Comparison of ENCODE assay signal across 12 cellular contexts in genomic region chr13:98495627-98496238, GRCh38.
DNase-seq lines count a peak whose midpoint lies in the region; TF ChIP-seq lines count a peak whose summit lies in the region.
"Had no signal": no experiment of that assay in that cellular context is flagged by ENCODE, and none has a peak within 500 bp of the region (broad histone marks: within the 10 kb centered on the region; RNA-seq: fewer than 3 reads in every experiment).

No MANE protein-coding gene starts in this region.

- H3K79me2 ChIP-seq in ACC112 (ENCODE audit: control insufficient read depth, insufficient read depth, low read length, unreplicated experiment), result peaks cover 81% of the 10 kb centered on the region

- intact Hi-C loops in activated T-helper 2 cell treated with anti-CD3 and anti-CD28 coated beads, Interferon-gamma antibody, Interleukin-2, Interleukin-4, amounts not matched to agents 10 μg/mL and 5 μg/mL and 100 μg/mL, durations not matched to agents 14 hours and 24 hours and 36 hours (cut with micrococcal nuclease), result no loop called here

- no peaks in the 10 kb centered on the region for H3K27me3 ChIP-seq in ACC112 (ENCODE audit: insufficient read depth, low read length)
- no peaks in the 10 kb centered on the region for H3K27me3 ChIP-seq in SJSA1 (replicated peaks)
- H3K27me3 ChIP-seq: BLaER1 had no signal

- no peaks in the 10 kb centered on the region for H3K9me3 Mint-ChIP-seq in osteocyte (ENCODE audit: unreplicated experiment)
- H3K9me3 Mint-ChIP-seq in activated T-helper 2 cell treated with anti-CD3 and anti-CD28 coated beads, Interferon-gamma antibody, Interleukin-2, Interleukin-4, amounts not matched to agents 10 μg/mL and 5 μg/mL and 100 μg/mL, durations not matched to agents 14 hours and 24 hours and 36 hours, result no peaks in the 10 kb centered on the region
- H3K9me3 Mint-ChIP-seq: neural crest cell had no signal

- peak overlapping the region; percentile 39 for H2AFZ ChIP-seq in ACC112 (ENCODE audit: low read length, unreplicated experiment)

- H3K4me1 ChIP-seq in ACC112 (ENCODE audit: control insufficient read depth, insufficient read depth, low read length, unreplicated experiment), result peaks cover 21% of the 10 kb centered on the region
- peaks cover 28% of the 10 kb centered on the region for H3K4me1 ChIP-seq in SJSA1 (replicated peaks)

- H3K27ac ChIP-seq in ACC112 (ENCODE audit: low read depth, low read length) (peak overlapping the region; percentile 44), SJSA1 (peak overlapping the region; percentile 1; the same call in 1 of the 2 replicates)
- H3K27ac ChIP-seq: BLaER1 had no signal

- TF ChIP-seq CTCF in osteocyte (IDR thresholded peaks at IDR 0.05), result no peak

- H3K27ac Mint-ChIP-seq in osteocyte (ENCODE audit: unreplicated experiment), result peak overlapping the region; percentile 84
- H3K27ac Mint-ChIP-seq in activated T-helper 2 cell treated with anti-CD3 and anti-CD28 coated beads, Interferon-gamma antibody, Interleukin-2, Interleukin-4, amounts not matched to agents 10 μg/mL and 5 μg/mL and 100 μg/mL, durations not matched to agents 14 hours and 24 hours and 36 hours, result no peak overlapping the region

- H3K4me3 ChIP-seq in ACC112 (ENCODE audit: low read depth, low read length) (peak overlapping the region; percentile 53), SJSA1 (no peak overlapping the region)
- H3K4me3 ChIP-seq: BLaER1 had no signal

- no peaks in the 10 kb centered on the region for H3K36me3 ChIP-seq in ACC112 (ENCODE audit: insufficient read depth, low read length)
- H3K36me3 ChIP-seq in SJSA1, result peaks cover 21% of the 10 kb centered on the region

- no peaks in the 10 kb centered on the region for H3K9me3 ChIP-seq in SJSA1 (replicated peaks)
- H3K9me3 ChIP-seq: BLaER1 had no signal

- peaks cover 18% of the 10 kb centered on the region for H3K36me3 Mint-ChIP-seq in osteocyte (ENCODE audit: unreplicated experiment)
- peaks cover 29% of the 10 kb centered on the region for H3K36me3 Mint-ChIP-seq in activated T-helper 2 cell treated with anti-CD3 and anti-CD28 coated beads, Interferon-gamma antibody, Interleukin-2, Interleukin-4, amounts not matched to agents 10 μg/mL and 5 μg/mL and 100 μg/mL, durations not matched to agents 14 hours and 24 hours and 36 hours (ENCODE audit: low read depth)

- H3K4me1 Mint-ChIP-seq in osteocyte (ENCODE audit: unreplicated experiment), result peaks cover 64% of the 10 kb centered on the region
- peaks cover 21% of the 10 kb centered on the region for H3K4me1 Mint-ChIP-seq in activated T-helper 2 cell treated with anti-CD3 and anti-CD28 coated beads, Interferon-gamma antibody, Interleukin-2, Interleukin-4, amounts not matched to agents 10 μg/mL and 5 μg/mL and 100 μg/mL, durations not matched to agents 14 hours and 24 hours and 36 hours (ENCODE audit: low read depth)

- DNase-seq in SJSA1 (ENCODE audit: low read depth in 1 of 2, low spot score in 2 of 2) (peak in 1 of 2 experiments; percentile 52), foreskin melanocyte (peak; percentile 76), osteocyte (ENCODE audit: extremely low spot score, unreplicated experiment) (no peak), NCI-H1417 (lab: John Stamatoyannopoulos, UW) (no peak), DMS53 treated with DMSO at 0.1 percent for 48 hours (lab: John Stamatoyannopoulos, UW; ENCODE audit: unreplicated experiment) (no peak), RKO (ENCODE audit: low spot score) (no peak)
- no peak for DNase-seq in activated T-helper 2 cell treated with anti-CD3 and anti-CD28 coated beads, Interferon-gamma antibody, Interleukin-2, Interleukin-4, amounts not matched to agents 10 μg/mL and 5 μg/mL and 100 μg/mL, durations not matched to agents 14 hours and 24 hours and 36 hours (ENCODE audit: low spot score)
- DNase-seq: activated gamma-delta T cell, T-helper 2 cell had no signal

- H3K27me3 Mint-ChIP-seq in osteocyte (ENCODE audit: unreplicated experiment), result no peaks in the 10 kb centered on the region
- no peaks in the 10 kb centered on the region for H3K27me3 Mint-ChIP-seq in activated T-helper 2 cell treated with anti-CD3 and anti-CD28 coated beads, Interferon-gamma antibody, Interleukin-2, Interleukin-4, amounts not matched to agents 10 μg/mL and 5 μg/mL and 100 μg/mL, durations not matched to agents 14 hours and 24 hours and 36 hours (ENCODE audit: low read depth)

- H3K4me3 Mint-ChIP-seq in osteocyte (ENCODE audit: unreplicated experiment), result peak overlapping the region; percentile 14
- H3K4me3 Mint-ChIP-seq in activated T-helper 2 cell treated with anti-CD3 and anti-CD28 coated beads, Interferon-gamma antibody, Interleukin-2, Interleukin-4, amounts not matched to agents 10 μg/mL and 5 μg/mL and 100 μg/mL, durations not matched to agents 14 hours and 24 hours and 36 hours (ENCODE audit: low read depth), result no peak overlapping the region
- H3K4me3 Mint-ChIP-seq: neural crest cell had no signal
